Comparison of ENCODE assay signal across 1 cellular context in the genomic region with DNA sequence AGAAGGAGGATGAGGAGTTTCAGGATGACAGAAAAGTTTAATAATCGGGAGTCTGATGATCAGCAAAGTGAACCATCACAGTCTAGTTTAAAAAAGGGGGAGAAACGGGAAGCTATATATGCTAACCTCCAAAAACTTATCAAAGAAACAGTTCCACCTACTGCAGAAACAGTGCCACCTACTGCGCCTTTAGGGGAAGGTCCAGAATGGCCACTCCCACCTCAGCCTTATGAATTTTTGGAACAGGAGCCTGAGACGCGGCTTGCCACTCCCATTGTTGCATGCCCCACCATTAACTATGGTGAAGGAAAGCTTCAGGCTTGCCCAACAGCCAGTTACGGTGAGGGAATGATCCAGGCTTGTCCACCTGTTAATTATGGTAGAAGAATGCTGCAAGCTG.
TF ChIP-seq lines count a peak whose summit lies in the region.

No MANE protein-coding gene starts in this region.

TF ChIP-seq in GM12878, 131 proteins besides CTCF, POLR2A, EP300 and RAD21 (continued from another document):
- TF ChIP-seq E4F1 (IDR thresholded peaks at IDR 0.05; ENCODE audit: borderline replicate concordance, partially characterized antibody) (no peak), KLF5 (IDR thresholded peaks at IDR 0.05; ENCODE audit: partially characterized antibody) (no peak), SMAD5 (IDR thresholded peaks at IDR 0.05; ENCODE audit: low read depth) (no peak), TARDBP (IDR thresholded peaks at IDR 0.05; ENCODE audit: borderline replicate concordance) (no peak), IKZF2 (IDR thresholded peaks at IDR 0.05) (no peak), TBL1XR1 (IDR thresholded peaks at IDR 0.05; ENCODE audit: low read depth, low read length) (no peak), NFIC (IDR thresholded peaks at IDR 0.05; ENCODE audit: low read depth, low read length) (no peak), POLR2AphosphoS5 (IDR thresholded peaks at IDR 0.05; ENCODE audit: low read length) (no peak), RFX5 (IDR thresholded peaks at IDR 0.05; ENCODE audit: low read depth, low read length) (no peak), CBX5 (IDR thresholded peaks at IDR 0.05; ENCODE audit: low read depth) (no peak), POLR2AphosphoS2 (IDR thresholded peaks at IDR 0.05; ENCODE audit: low read depth, low read length) (no peak), MYB (IDR thresholded peaks at IDR 0.05; ENCODE audit: borderline replicate concordance, low read depth, low read length) (no peak), NKRF (conservative IDR thresholded peaks at IDR 0.05) (no peak), HDAC6 (IDR thresholded peaks at IDR 0.05; ENCODE audit: unreplicated experiment) (no peak)
- TF ChIP-seq, protein P1, sequence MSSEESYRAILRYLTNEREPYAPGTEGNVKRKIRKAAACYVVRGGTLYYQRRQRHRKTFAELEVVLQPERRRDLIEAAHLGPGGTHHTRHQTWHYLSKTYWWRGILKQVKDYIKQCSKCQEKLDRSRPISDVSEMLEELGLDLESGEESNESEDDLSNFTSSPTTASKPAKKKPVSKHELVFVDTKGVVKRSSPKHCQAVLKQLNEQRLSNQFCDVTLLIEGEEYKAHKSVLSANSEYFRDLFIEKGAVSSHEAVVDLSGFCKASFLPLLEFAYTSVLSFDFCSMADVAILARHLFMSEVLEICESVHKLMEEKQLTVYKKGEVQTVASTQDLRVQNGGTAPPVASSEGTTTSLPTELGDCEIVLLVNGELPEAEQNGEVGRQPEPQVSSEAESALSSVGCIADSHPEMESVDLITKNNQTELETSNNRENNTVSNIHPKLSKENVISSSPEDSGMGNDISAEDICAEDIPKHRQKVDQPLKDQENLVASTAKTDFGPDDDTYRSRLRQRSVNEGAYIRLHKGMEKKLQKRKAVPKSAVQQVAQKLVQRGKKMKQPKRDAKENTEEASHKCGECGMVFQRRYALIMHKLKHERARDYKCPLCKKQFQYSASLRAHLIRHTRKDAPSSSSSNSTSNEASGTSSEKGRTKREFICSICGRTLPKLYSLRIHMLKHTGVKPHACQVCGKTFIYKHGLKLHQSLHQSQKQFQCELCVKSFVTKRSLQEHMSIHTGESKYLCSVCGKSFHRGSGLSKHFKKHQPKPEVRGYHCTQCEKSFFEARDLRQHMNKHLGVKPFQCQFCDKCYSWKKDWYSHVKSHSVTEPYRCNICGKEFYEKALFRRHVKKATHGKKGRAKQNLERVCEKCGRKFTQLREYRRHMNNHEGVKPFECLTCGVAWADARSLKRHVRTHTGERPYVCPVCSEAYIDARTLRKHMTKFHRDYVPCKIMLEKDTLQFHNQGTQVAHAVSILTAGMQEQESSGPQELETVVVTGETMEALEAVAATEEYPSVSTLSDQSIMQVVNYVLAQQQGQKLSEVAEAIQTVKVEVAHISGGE (CRISPR knock-in tag; IDR thresholded peaks at IDR 0.05) = no peak
